8 cellular contexts compared by ENCODE assay signal in the genomic region with DNA sequence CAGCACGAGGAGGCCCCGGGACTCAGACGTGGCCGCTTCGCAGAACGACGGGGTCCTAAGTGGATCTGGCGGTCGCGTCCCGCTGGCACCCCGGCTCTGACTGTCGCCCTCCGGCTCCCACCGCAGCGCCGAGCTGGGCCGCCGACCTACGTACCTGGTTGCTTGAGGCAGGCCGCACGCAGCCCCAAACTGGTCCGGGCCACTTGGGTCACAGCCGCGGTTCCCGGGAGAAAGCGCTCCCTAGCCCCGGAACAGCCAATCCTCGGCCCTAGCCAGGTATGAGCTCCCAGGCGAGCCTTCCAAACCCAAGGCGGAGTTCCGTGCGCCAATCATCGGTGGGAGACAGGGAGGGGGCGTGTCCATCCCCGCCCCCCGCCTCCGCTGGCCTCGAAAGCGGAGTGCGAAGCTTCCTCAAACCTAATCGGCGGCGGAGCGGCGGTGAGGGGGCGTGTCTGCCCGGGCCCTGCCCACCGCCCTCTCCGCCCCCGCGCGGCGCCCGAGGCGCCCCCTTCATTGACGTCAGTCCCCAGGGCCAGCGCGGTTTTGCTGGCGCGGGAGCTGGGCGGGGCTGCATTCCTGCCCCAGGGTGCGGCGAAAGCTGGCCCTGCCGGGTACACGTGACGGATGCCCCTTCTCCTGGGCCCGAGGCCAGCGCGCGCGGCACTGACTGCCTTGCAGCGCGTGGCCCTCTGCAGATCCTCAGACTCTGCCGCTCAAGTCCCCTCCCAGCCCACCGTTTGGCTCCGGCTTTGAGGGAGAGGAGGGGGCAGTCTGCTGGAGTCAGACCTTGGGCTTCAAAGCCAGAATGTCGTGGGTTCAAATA.
DNase-seq lines count a peak whose midpoint lies in the region; ATAC-seq and TF ChIP-seq lines count a peak whose summit lies in the region.

A gene with protein sequence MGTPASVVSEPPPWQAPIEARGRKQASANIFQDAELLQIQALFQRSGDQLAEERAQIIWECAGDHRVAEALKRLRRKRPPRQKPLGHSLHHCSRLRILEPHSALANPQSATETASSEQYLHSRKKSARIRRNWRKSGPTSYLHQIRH (minus strand): TSS at position 280 of the 823 bp plus-strand sequence. CDS start 7,336 bp downstream, outside the sequence.

- DNase-seq in AG09319 (ENCODE audit: extremely low read depth, low read depth) (peak; percentile 95), NCI-H345 (lab: John Stamatoyannopoulos, UW) (peak; percentile 95), iris pigment epithelial cell (ENCODE audit: low read depth) (peak; percentile 98)
- DNase-seq in activated CD4-positive, CD25-positive, alpha-beta regulatory T cell (lab: John Stamatoyannopoulos, UW) = peak; percentile 79 to 91 (median 90)
- peak; percentile 97 for DNase-seq in central memory CD4-positive, alpha-beta T cell
- peak; percentile 88 to 92 for DNase-seq in stimulated activated CD4-positive, alpha-beta T cell treated with anti-CD3 and anti-CD28 coated beads, Interleukin-12 subunit alpha, Interleukin-12 subunit beta, amount 100 ng/mL, for 24 hours (ENCODE audit: low read depth in 2 of 2)

- ATAC-seq in GM19025 (IDR thresholded peaks at IDR 0.05; ENCODE audit: low read depth, unreplicated experiment) (peak; percentile 91), HG03280 (IDR thresholded peaks at IDR 0.05; ENCODE audit: unreplicated experiment) (peak; percentile 89)

- no peak for TF ChIP-seq CTCF in AG09319 (IDR thresholded peaks at IDR 0.05; ENCODE audit: low read depth, low read length)

Comparison
In these comparisons a context has a peak if more than half of its experiments do, and no peak if none do; other contexts are left out.
1. Peak in every context shown above with its lines: DNase-seq and ATAC-seq.